2 cellular contexts compared by ENCODE assay signal in the genomic region with DNA sequence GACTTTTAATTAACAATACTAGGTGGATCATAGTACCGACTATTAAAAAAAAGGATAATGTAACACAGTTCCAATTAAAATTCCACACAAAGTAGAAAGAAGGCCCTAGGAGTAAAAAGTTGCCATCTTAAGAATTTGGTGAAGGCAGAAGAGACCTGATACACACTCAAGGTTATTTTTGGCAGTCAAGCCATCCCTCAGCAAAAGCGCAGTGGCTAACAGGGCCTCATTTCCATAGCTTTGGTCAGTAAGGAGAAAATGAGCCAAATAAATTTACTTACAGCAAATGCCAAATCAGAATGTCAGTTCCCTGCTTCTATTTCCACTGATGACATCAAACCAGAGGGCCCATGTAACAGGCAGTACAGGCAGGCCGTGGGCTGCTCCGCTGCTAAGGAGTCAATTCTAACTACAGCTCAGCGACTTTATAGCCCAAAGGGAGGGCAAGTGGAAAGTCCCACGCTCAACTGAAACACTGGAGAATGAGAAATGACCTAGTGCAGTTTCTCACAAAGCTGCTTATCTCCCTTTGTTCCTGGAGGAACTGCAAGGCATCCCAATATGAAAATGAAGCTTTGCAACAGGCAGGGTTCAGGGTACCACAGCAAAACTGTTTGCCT.
TF ChIP-seq lines count a peak whose summit lies in the region.

No MANE protein-coding gene starts in this region.

TF ChIP-seq in SK-N-SH treated with all-trans-retinoic acid at 6 μM for 48 hours, 23 proteins besides CTCF, POLR2A, EP300 and RAD21 (continued from another document):
- TF ChIP-seq TCF4 (CRISPR knock-in tag; IDR thresholded peaks at IDR 0.05; ENCODE audit: borderline replicate concordance): no peak
- TF ChIP-seq RARB (CRISPR knock-in tag; IDR thresholded peaks at IDR 0.05): no peak
- no peak for TF ChIP-seq ISL1 (CRISPR knock-in tag; IDR thresholded peaks at IDR 0.05)
- no peak for TF ChIP-seq GLIS3 (CRISPR knock-in tag; IDR thresholded peaks at IDR 0.05)

TF ChIP-seq in SK-N-SH, 30 proteins besides CTCF, POLR2A, EP300 and RAD21 (continued from another document):
- TF ChIP-seq, protein P1, sequence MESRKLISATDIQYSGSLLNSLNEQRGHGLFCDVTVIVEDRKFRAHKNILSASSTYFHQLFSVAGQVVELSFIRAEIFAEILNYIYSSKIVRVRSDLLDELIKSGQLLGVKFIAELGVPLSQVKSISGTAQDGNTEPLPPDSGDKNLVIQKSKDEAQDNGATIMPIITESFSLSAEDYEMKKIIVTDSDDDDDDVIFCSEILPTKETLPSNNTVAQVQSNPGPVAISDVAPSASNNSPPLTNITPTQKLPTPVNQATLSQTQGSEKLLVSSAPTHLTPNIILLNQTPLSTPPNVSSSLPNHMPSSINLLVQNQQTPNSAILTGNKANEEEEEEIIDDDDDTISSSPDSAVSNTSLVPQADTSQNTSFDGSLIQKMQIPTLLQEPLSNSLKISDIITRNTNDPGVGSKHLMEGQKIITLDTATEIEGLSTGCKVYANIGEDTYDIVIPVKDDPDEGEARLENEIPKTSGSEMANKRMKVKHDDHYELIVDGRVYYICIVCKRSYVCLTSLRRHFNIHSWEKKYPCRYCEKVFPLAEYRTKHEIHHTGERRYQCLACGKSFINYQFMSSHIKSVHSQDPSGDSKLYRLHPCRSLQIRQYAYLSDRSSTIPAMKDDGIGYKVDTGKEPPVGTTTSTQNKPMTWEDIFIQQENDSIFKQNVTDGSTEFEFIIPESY (IDR thresholded peaks at IDR 0.05; ENCODE audit: borderline replicate concordance, low read depth): no peak
- TF ChIP-seq RCOR1 (IDR thresholded peaks at IDR 0.05; ENCODE audit: low read length): no peak
- TF ChIP-seq, protein P2, sequence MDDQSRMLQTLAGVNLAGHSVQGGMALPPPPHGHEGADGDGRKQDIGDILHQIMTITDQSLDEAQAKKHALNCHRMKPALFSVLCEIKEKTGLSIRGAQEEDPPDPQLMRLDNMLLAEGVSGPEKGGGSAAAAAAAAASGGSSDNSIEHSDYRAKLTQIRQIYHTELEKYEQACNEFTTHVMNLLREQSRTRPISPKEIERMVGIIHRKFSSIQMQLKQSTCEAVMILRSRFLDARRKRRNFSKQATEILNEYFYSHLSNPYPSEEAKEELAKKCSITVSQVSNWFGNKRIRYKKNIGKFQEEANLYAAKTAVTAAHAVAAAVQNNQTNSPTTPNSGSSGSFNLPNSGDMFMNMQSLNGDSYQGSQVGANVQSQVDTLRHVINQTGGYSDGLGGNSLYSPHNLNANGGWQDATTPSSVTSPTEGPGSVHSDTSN (IDR thresholded peaks at IDR 0.05): no peak
- TF ChIP-seq, protein P3, sequence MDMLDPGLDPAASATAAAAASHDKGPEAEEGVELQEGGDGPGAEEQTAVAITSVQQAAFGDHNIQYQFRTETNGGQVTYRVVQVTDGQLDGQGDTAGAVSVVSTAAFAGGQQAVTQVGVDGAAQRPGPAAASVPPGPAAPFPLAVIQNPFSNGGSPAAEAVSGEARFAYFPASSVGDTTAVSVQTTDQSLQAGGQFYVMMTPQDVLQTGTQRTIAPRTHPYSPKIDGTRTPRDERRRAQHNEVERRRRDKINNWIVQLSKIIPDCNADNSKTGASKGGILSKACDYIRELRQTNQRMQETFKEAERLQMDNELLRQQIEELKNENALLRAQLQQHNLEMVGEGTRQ (IDR thresholded peaks at IDR 0.05; ENCODE audit: borderline replicate concordance, low read depth, low read length): no peak
- TF ChIP-seq, protein P4, sequence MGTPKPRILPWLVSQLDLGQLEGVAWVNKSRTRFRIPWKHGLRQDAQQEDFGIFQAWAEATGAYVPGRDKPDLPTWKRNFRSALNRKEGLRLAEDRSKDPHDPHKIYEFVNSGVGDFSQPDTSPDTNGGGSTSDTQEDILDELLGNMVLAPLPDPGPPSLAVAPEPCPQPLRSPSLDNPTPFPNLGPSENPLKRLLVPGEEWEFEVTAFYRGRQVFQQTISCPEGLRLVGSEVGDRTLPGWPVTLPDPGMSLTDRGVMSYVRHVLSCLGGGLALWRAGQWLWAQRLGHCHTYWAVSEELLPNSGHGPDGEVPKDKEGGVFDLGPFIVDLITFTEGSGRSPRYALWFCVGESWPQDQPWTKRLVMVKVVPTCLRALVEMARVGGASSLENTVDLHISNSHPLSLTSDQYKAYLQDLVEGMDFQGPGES (IDR thresholded peaks at IDR 0.05; ENCODE audit: low read depth, low read length): no peak
- TF ChIP-seq FOXJ3 (CRISPR knock-in tag; IDR thresholded peaks at IDR 0.05): no peak
- TF ChIP-seq, protein P5, sequence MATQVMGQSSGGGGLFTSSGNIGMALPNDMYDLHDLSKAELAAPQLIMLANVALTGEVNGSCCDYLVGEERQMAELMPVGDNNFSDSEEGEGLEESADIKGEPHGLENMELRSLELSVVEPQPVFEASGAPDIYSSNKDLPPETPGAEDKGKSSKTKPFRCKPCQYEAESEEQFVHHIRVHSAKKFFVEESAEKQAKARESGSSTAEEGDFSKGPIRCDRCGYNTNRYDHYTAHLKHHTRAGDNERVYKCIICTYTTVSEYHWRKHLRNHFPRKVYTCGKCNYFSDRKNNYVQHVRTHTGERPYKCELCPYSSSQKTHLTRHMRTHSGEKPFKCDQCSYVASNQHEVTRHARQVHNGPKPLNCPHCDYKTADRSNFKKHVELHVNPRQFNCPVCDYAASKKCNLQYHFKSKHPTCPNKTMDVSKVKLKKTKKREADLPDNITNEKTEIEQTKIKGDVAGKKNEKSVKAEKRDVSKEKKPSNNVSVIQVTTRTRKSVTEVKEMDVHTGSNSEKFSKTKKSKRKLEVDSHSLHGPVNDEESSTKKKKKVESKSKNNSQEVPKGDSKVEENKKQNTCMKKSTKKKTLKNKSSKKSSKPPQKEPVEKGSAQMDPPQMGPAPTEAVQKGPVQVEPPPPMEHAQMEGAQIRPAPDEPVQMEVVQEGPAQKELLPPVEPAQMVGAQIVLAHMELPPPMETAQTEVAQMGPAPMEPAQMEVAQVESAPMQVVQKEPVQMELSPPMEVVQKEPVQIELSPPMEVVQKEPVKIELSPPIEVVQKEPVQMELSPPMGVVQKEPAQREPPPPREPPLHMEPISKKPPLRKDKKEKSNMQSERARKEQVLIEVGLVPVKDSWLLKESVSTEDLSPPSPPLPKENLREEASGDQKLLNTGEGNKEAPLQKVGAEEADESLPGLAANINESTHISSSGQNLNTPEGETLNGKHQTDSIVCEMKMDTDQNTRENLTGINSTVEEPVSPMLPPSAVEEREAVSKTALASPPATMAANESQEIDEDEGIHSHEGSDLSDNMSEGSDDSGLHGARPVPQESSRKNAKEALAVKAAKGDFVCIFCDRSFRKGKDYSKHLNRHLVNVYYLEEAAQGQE (IDR thresholded peaks at IDR 0.05; ENCODE audit: low read depth, low read length): no peak
- no peak for TF ChIP-seq RXRA (IDR thresholded peaks at IDR 0.05; ENCODE audit: borderline replicate concordance, low read depth)
- TF ChIP-seq, protein P6, sequence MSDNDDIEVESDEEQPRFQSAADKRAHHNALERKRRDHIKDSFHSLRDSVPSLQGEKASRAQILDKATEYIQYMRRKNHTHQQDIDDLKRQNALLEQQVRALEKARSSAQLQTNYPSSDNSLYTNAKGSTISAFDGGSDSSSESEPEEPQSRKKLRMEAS (IDR thresholded peaks at IDR 0.05; ENCODE audit: low read depth): no peak
- TF ChIP-seq JUND (IDR thresholded peaks at IDR 0.05): no peak
- TF ChIP-seq SMC3 (IDR thresholded peaks at IDR 0.05; ENCODE audit: low read depth, low read length): no peak
- TF ChIP-seq YY1 (IDR thresholded peaks at IDR 0.05; ENCODE audit: low read depth): no peak
- TF ChIP-seq POLR2AphosphoS5 (IDR thresholded peaks at IDR 0.05; ENCODE audit: low read depth, low read length): no peak
- no peak for TF ChIP-seq TEAD4 (IDR thresholded peaks at IDR 0.05; ENCODE audit: borderline replicate concordance, insufficient read depth)
- no peak for TF ChIP-seq MEF2A (IDR thresholded peaks at IDR 0.05; ENCODE audit: borderline replicate concordance, low read depth)
